Comparison of ENCODE assay signal across 18 cellular contexts in the genomic region with DNA sequence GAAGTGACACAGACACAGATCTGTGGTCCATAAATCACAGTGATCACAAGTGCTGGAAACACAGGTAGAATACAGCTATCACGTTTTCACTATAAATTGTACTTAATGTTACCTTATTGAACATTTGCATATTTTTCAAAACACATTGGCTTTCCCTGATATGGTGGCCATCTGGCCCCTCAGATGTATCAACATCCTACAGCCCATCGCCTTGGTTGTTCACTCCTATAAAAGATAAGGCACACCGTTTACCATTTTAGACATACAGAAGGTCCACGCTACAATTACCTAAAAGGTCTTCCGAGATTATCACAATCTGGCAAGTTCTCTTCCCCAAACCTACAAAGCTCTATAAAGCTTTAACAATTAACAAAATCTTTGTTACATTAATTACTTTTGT.
A peak's percentile ranks its signal among the peaks of the same experiment; 100 is the strongest.
DNase-seq lines count a peak whose midpoint lies in the region; ATAC-seq, FAIRE-seq and TF ChIP-seq lines count a peak whose summit lies in the region.
"Had no signal": no experiment of that assay in that cellular context is flagged by ENCODE, and none has a peak within 500 bp of the region (broad histone marks: within the 10 kb centered on the region; RNA-seq: fewer than 3 reads in every experiment).

No MANE protein-coding gene starts in this region.

- peak overlapping the region; percentile 64 for H3K27ac Mint-ChIP-seq in activated naive CD4-positive, alpha-beta T cell treated with anti-CD3 and anti-CD28 coated beads for 36 hours
- H3K27ac Mint-ChIP-seq in activated naive CD4-positive, alpha-beta T cell treated with anti-CD3 and anti-CD28 coated beads, Interleukin-2, amount 50 U/mL, for 72 hours: no peak overlapping the region
- H3K27ac Mint-ChIP-seq in immature natural killer cell: peak overlapping the region; percentile 44 to 75 (median 62)
- no peak overlapping the region for H3K27ac Mint-ChIP-seq in MCF 10A (ENCODE audit: low read depth, unreplicated experiment)

- no TSS peak for BruUV-seq in MCF 10A (replicated peaks; lab: Mats Ljungman, UMichigan)

- no peak for ATAC-seq in activated naive CD4-positive, alpha-beta T cell treated with anti-CD3 and anti-CD28 coated beads, Interleukin-2, amount 50 U/mL, for 72 hours

- CTCF ChIA-PET in activated naive CD4-positive, alpha-beta T cell treated with anti-CD3 and anti-CD28 coated beads for 36 hours (lab: Charles Lee): interaction anchor here (1.2 to 1.4 kb wide), 2 partner anchors 10 to 69 kb away, joined by 6 read pairs; no protein-coding TSS in a partner anchor
- CTCF ChIA-PET in MCF 10A (lab: Yijun Ruan, JAX): interaction anchor here (0.6 to 1.2 kb wide), 5 partner anchors 101 to 271 kb away, joined by 3 to 5 read pairs (median 3); no protein-coding TSS in a partner anchor

- no peaks in the 10 kb centered on the region for H3K27me3 Mint-ChIP-seq in activated naive CD4-positive, alpha-beta T cell treated with anti-CD3 and anti-CD28 coated beads for 36 hours (ENCODE audit: low read depth)
- H3K27me3 Mint-ChIP-seq in immature natural killer cell (ENCODE audit: low read depth in 3 of 3) (peaks cover 0 to 3% (median 3%) of the 10 kb centered on the region in 3 donors), MCF 10A (ENCODE audit: insufficient read depth, unreplicated experiment) (no peaks in the 10 kb centered on the region)

- H3K4me3 Mint-ChIP-seq in activated naive CD4-positive, alpha-beta T cell treated with anti-CD3 and anti-CD28 coated beads for 36 hours: no peak overlapping the region
- H3K4me3 Mint-ChIP-seq in immature natural killer cell (peak overlapping the region in 1 of 5 donors; percentile 23), MCF 10A (ENCODE audit: unreplicated experiment) (no peak overlapping the region)

- intact Hi-C loops in activated naive CD4-positive, alpha-beta T cell treated with anti-CD3 and anti-CD28 coated beads for 36 hours (cut with micrococcal nuclease): no loop called here
- intact Hi-C loops in MCF 10A (cut with micrococcal nuclease): no loop called here

- peaks cover 3% of the 10 kb centered on the region for H3K36me3 Mint-ChIP-seq in activated naive CD4-positive, alpha-beta T cell treated with anti-CD3 and anti-CD28 coated beads for 36 hours (ENCODE audit: low read depth)
- H3K36me3 Mint-ChIP-seq in activated naive CD4-positive, alpha-beta T cell treated with anti-CD3 and anti-CD28 coated beads, Interleukin-2, amount 50 U/mL, for 72 hours: no peaks in the 10 kb centered on the region
- H3K36me3 Mint-ChIP-seq in immature natural killer cell (no peaks in the 10 kb centered on the region), MCF 10A (ENCODE audit: insufficient read depth, unreplicated experiment) (peaks cover 21% of the 10 kb centered on the region)

- TF ChIP-seq CTCF in VCaP (conservative IDR thresholded peaks at IDR 0.05) (no peak), MCF 10A (IDR thresholded peaks at IDR 0.05; ENCODE audit: unreplicated experiment) (no peak)

- peak overlapping the region; percentile 41; the same call in 1 of the 2 replicates for H3K27ac ChIP-seq in VCaP
- H3K27ac ChIP-seq: BLaER1 had no signal

- no peak for DNase-seq in activated naive CD4-positive, alpha-beta T cell treated with anti-CD3 and anti-CD28 coated beads for 36 hours
- no peak for DNase-seq in activated naive CD4-positive, alpha-beta T cell treated with anti-CD3 and anti-CD28 coated beads, Interleukin-2, amount 50 U/mL, for 72 hours (ENCODE audit: low spot score in 2 of 2)
- DNase-seq in DMS 273 treated with DMSO at 0.1 percent for 48 hours (lab: John Stamatoyannopoulos, UW) (peak; percentile 66), immature natural killer cell (no peak), MCF 10A (ENCODE audit: unreplicated experiment) (no peak), urothelium cell line (ENCODE audit: low spot score) (no peak), NCI-H82 (lab: John Stamatoyannopoulos, UW) (no peak)
- DNase-seq: COR-L47, DMS53, HCEC 1CT, IMR-90, NCI-H1436 treated with DMSO at 0.1 percent for 48 hours, NCI-H2081, NCI-H510A treated with DMSO at 0.1 percent for 48 hours, SHP77 had no signal

- H3K9me3 Mint-ChIP-seq in activated naive CD4-positive, alpha-beta T cell treated with anti-CD3 and anti-CD28 coated beads for 36 hours: no peaks in the 10 kb centered on the region
- H3K9me3 Mint-ChIP-seq in activated naive CD4-positive, alpha-beta T cell treated with anti-CD3 and anti-CD28 coated beads, Interleukin-2, amount 50 U/mL, for 72 hours: no peaks in the 10 kb centered on the region
- no peaks in the 10 kb centered on the region for H3K9me3 Mint-ChIP-seq in immature natural killer cell
- no peaks in the 10 kb centered on the region for H3K9me3 Mint-ChIP-seq in MCF 10A (ENCODE audit: unreplicated experiment)

- H3K4me1 Mint-ChIP-seq in activated naive CD4-positive, alpha-beta T cell treated with anti-CD3 and anti-CD28 coated beads for 36 hours (ENCODE audit: low read depth): peaks cover 51% of the 10 kb centered on the region
- peaks cover 55 to 65% of the 10 kb centered on the region in 2 donors for H3K4me1 Mint-ChIP-seq in immature natural killer cell
- peaks cover 5% of the 10 kb centered on the region for H3K4me1 Mint-ChIP-seq in MCF 10A (ENCODE audit: insufficient read depth, unreplicated experiment)

- FAIRE-seq in urothelium cell line (lab: Jason Lieb, UNC): no peak
- FAIRE-seq: RCC 7860 had no signal

- POLR2A ChIA-PET in MCF 10A (lab: Yijun Ruan, JAX): interaction anchor here (1.1 to 2.4 kb wide), 3 partner anchors 12 to 80 kb away, joined by 3 to 8 read pairs (median 4); no protein-coding TSS in a partner anchor

Comparison
In these comparisons a context has a peak if more than half of its experiments do, and no peak if none do; other contexts are left out.
1. H3K27ac Mint-ChIP-seq: peak in activated naive CD4-positive, alpha-beta T cell treated with anti-CD3 and anti-CD28 coated beads for 36 hours (single experiment) and immature natural killer cell (6 of 6); none in activated naive CD4-positive, alpha-beta T cell treated with anti-CD3 and anti-CD28 coated beads, Interleukin-2, amount 50 U/mL, for 72 hours (0 of 2) and MCF 10A (single experiment).